Comparison of ENCODE assay signal across 8 cellular contexts in genomic region chr11:64916848-64917662, GRCh38. TPM values are rescaled to one million over a fixed set of nuclear protein-coding genes. Genes with fewer than 3 reads are reported as not detected.
A peak's percentile ranks its signal among the peaks of the same experiment; 100 is the strongest.
DNase-seq lines count a peak whose midpoint lies in the region; ATAC-seq, FAIRE-seq and TF ChIP-seq lines count a peak whose summit lies in the region.

Gene ATG2A, minus strand, starts transcription at chr11:64917209. Its CDS starts 74 bp downstream, at chr11:64917135.

- H3K36me3 ChIP-seq in bronchial epithelial cell (ENCODE audit: control insufficient read depth, insufficient read depth, low read length) (peaks cover 19% of the 10 kb centered on the region), small intestine (ENCODE audit: control insufficient read depth in 2 of 2, insufficient read depth in 2 of 2, low read length in 2 of 2) (peaks cover under 1 to 3% of the 10 kb centered on the region in 2 donors)

- H3K4me3 ChIP-seq in AG04449 (ENCODE audit: low read depth, low read length): peak within 1 kb of the TSS; percentile 64
- H3K4me3 ChIP-seq in WI38 (ENCODE audit: low read depth, low read length): peak within 1 kb of the TSS; percentile 76
- peak within 1 kb of the TSS; percentile 95 for H3K4me3 ChIP-seq in bronchial epithelial cell (ENCODE audit: low read depth, low read length)
- H3K4me3 ChIP-seq in small intestine (ENCODE audit: low read depth in 1 of 2, low read length in 2 of 2): peak within 1 kb of the TSS; percentile 61 to 93

- ATAC-seq in GM18907 (IDR thresholded peaks at IDR 0.05; ENCODE audit: unreplicated experiment) (peak; percentile 85), HG03159 (IDR thresholded peaks at IDR 0.05; ENCODE audit: unreplicated experiment) (peak; percentile 90)

- H3K27me3 ChIP-seq in bronchial epithelial cell (ENCODE audit: control insufficient read depth, insufficient read depth, low read length) (no peaks in the 10 kb centered on the region), small intestine (ENCODE audit: control insufficient read depth in 2 of 2, insufficient read depth in 2 of 2, low read length in 2 of 2) (no peaks in the 10 kb centered on the region)

- no peaks in the 10 kb centered on the region for H3K9me3 ChIP-seq in small intestine (ENCODE audit: control insufficient read depth, low read depth)

- 0 to 1% (median 0%) methylated on average over 48 to 55 of the region's 55 CpGs for WGBS in small intestine, 3 donors

- TF ChIP-seq CTCF in AG04449 (IDR thresholded peaks at IDR 0.05; ENCODE audit: insufficient read depth, low read length, missing control alignments): no peak
- no peak for TF ChIP-seq CTCF in WI38 (IDR thresholded peaks at IDR 0.05; ENCODE audit: low read depth, low read length)
- TF ChIP-seq CTCF in bronchial epithelial cell (IDR thresholded peaks at IDR 0.05; ENCODE audit: insufficient read depth, low read length, severe bottlenecking): no peak

- FAIRE-seq in bronchial epithelial cell (lab: Jason Lieb, UNC): peak; percentile 13
- FAIRE-seq in small intestine (lab: Jason Lieb, UNC): peak; percentile 89

- peak; percentile 96 for DNase-seq in AG04449 (ENCODE audit: low read depth, low spot score)
- peak; percentile 99 for DNase-seq in NCI-H2227 treated with DMSO at 0.1 percent for 48 hours (lab: John Stamatoyannopoulos, UW)
- DNase-seq in bronchial epithelial cell (ENCODE audit: low read depth): peak; percentile 100
- DNase-seq in iPS-NIHi11 (ENCODE audit: low spot score): peak; percentile 98
- peak; percentile 100 for DNase-seq in small intestine

- CTCF ChIA-PET in AG04449 (lab: Yijun Ruan, JAX): interaction anchor here (0.9 to 5.5 kb wide), 11 partner anchors 10 to 182 kb away, joined by 3 to 40 read pairs (median 6); partner anchors contain the start of genes ARL2 and CDC42BPG

- peak within 1 kb of the TSS; percentile 67 to 85 for H3K27ac ChIP-seq in small intestine (ENCODE audit: low read depth in 1 of 2, low read length in 1 of 2)

- POLR2A ChIA-PET in AG04449 (lab: Yijun Ruan, JAX): interaction anchor here (0.5 to 1.4 kb wide), 3 partner anchors 19 to 264 kb away, joined by 3 read pairs; partner anchors contain the start of gene GPHA2

- no peaks in the 10 kb centered on the region for H3K4me1 ChIP-seq in small intestine (ENCODE audit: control insufficient read depth in 2 of 2, insufficient read depth in 1 of 2, low read depth in 1 of 2, low read length in 1 of 2)

RNA-seq across cellular contexts. Expression of gene ATG2A, which starts in this region (rescaled TPM):
- total RNA-seq in bronchial epithelial cell: 6.1 and 7.8 TPM in 2 replicates
- 10 to 100 TPM; 18.0 to 35.7 (median 28.2) TPM for polyA plus RNA-seq in small intestine

Comparison
In these comparisons a context has a peak if more than half of its experiments do, and no peak if none do; other contexts are left out.
1. Peak in every context shown above with its lines: DNase-seq, ATAC-seq, H3K4me3 ChIP-seq and H3K27ac ChIP-seq.